Comparison of ENCODE assay signal across 19 cellular contexts in the genomic region with DNA sequence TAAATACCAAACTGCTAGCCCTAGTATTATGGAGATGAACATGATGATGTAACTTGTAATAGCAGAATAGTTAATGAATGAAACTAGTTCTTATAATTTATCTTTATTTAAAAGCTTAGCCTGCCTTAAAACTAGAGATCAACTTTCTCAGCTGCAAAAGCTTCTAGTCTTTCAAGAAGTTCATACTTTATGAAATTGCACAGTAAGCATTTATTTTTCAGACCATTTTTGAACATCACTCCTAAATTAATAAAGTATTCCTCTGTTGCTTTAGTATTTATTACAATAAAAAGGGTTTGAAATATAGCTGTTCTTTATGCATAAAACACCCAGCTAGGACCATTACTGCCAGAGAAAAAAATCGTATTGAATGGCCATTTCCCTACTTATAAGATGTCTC.
"Had no signal": no experiment of that assay in that cellular context is flagged by ENCODE, and none has a peak within 500 bp of the region (broad histone marks: within the 10 kb centered on the region; RNA-seq: fewer than 3 reads in every experiment).

No MANE protein-coding gene starts in this region.

- DNase-seq: activated CD4-positive, alpha-beta memory T cell treated with anti-CD3 and anti-CD28 coated beads, Interleukin-2, amount 10 ng/mL, durations not matched to agents 7 days and 5 days; activated CD4-positive, alpha-beta T cell treated with anti-CD3 and anti-CD28 coated beads for 48 hours; activated CD4-positive, CD25-positive, alpha-beta regulatory T cell; activated CD8-positive, alpha-beta memory T cell treated with anti-CD3 and anti-CD28 coated beads, Interleukin-2, amount 10 ng/mL, durations not matched to agents 7 days and 5 days; activated effector memory CD4-positive, alpha-beta T cell treated with anti-CD3 and anti-CD28 coated beads, Interleukin-2, amount 50 U/mL, for 16 hours; body of pancreas; caudate nucleus; effector memory CD8-positive, alpha-beta T cell; esophagus squamous epithelium; mesenchymal stem cell; naive thymus-derived CD4-positive, alpha-beta T cell; psoas muscle; right cardiac atrium; T-helper 2 cell had no signal

- H3K27ac Mint-ChIP-seq: activated CD4-positive, alpha-beta memory T cell treated with anti-CD3 and anti-CD28 coated beads, Interleukin-2, amount 10 ng/mL, durations not matched to agents 7 days and 5 days; neural progenitor cell had no signal

- ATAC-seq: activated CD8-positive, alpha-beta memory T cell treated with anti-CD3 and anti-CD28 coated beads, Interleukin-2, amount 10 ng/mL, durations not matched to agents 7 days and 5 days; activated naive CD4-positive, alpha-beta T cell treated with anti-CD3 and anti-CD28 coated beads, Interleukin-2, amount 50 U/mL, for 72 hours; body of pancreas; effector memory CD8-positive, alpha-beta T cell; naive thymus-derived CD4-positive, alpha-beta T cell; psoas muscle; right cardiac atrium had no signal

- H3K4me3 Mint-ChIP-seq: activated CD4-positive, alpha-beta memory T cell treated with anti-CD3 and anti-CD28 coated beads, Interleukin-2, amount 10 ng/mL, durations not matched to agents 7 days and 5 days; activated CD8-positive, alpha-beta memory T cell treated with anti-CD3 and anti-CD28 coated beads, Interleukin-2, amount 10 ng/mL, durations not matched to agents 7 days and 5 days; effector memory CD8-positive, alpha-beta T cell; naive thymus-derived CD4-positive, alpha-beta T cell; neural progenitor cell; stimulated activated naive CD8-positive, alpha-beta T cell treated with anti-CD3 and anti-CD28 coated beads, Interleukin-15, Interleukin-2, amounts not matched to agents 100 ng/mL and 50 ng/mL, for 24 hours had no signal

- H3K4me1 ChIP-seq: body of pancreas, neural progenitor cell, psoas muscle, tibial nerve had no signal

- H3K4me1 Mint-ChIP-seq: neural progenitor cell had no signal

- H3K27ac ChIP-seq: body of pancreas, esophagus squamous epithelium, neural progenitor cell, psoas muscle, skin epidermis, tibial nerve had no signal

- H3K4me3 ChIP-seq: body of pancreas, esophagus squamous epithelium, neural progenitor cell, psoas muscle, skin epidermis, tibial nerve had no signal

- H3K9me3 ChIP-seq: body of pancreas, esophagus squamous epithelium, psoas muscle, tibial nerve had no signal

- H3K4me2 ChIP-seq: neural progenitor cell had no signal

- H3K9ac ChIP-seq: neural progenitor cell had no signal

- H3K9me3 Mint-ChIP-seq: activated CD4-positive, alpha-beta memory T cell treated with anti-CD3 and anti-CD28 coated beads, Interleukin-2, amount 10 ng/mL, durations not matched to agents 7 days and 5 days; activated naive CD4-positive, alpha-beta T cell treated with anti-CD3 and anti-CD28 coated beads, Interleukin-2, amount 50 U/mL, for 72 hours; effector memory CD8-positive, alpha-beta T cell; neural progenitor cell; stimulated activated naive CD8-positive, alpha-beta T cell treated with anti-CD3 and anti-CD28 coated beads, Interleukin-15, Interleukin-2, amounts not matched to agents 100 ng/mL and 50 ng/mL, for 24 hours had no signal

- H3K27me3 ChIP-seq: body of pancreas, esophagus squamous epithelium, neural progenitor cell, tibial nerve had no signal

- H2AFZ ChIP-seq: neural progenitor cell had no signal

- H3K27me3 Mint-ChIP-seq: activated CD4-positive, alpha-beta memory T cell treated with anti-CD3 and anti-CD28 coated beads, Interleukin-2, amount 10 ng/mL, durations not matched to agents 7 days and 5 days; activated CD8-positive, alpha-beta memory T cell treated with anti-CD3 and anti-CD28 coated beads, Interleukin-2, amount 10 ng/mL, durations not matched to agents 7 days and 5 days; effector memory CD8-positive, alpha-beta T cell; naive thymus-derived CD4-positive, alpha-beta T cell; stimulated activated naive CD8-positive, alpha-beta T cell treated with anti-CD3 and anti-CD28 coated beads, Interleukin-15, Interleukin-2, amounts not matched to agents 100 ng/mL and 50 ng/mL, for 24 hours had no signal
